23 cellular contexts compared by ENCODE assay signal in the genomic region with DNA sequence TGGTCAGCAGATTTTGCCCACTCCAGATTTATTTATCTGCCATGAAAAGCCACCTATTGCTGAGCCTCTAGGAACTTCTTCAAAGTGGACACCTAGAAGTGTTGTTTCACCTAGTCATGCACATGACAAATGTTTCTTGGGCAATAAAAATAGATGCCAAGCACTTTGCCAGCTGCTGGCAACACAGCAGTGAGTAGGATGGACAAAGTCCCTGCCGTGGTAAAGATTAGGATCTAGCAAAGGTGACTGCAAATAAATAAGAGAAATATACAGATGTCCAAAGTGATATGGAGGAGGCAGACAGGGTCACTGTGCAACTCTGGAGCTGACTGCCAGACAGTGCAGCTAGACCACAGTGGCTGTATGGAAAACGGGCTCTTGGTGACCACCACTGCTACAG.
DNase-seq lines count a peak whose midpoint lies in the region; ATAC-seq and TF ChIP-seq lines count a peak whose summit lies in the region.
"Had no signal": no experiment of that assay in that cellular context is flagged by ENCODE, and none has a peak within 500 bp of the region (broad histone marks: within the 10 kb centered on the region; RNA-seq: fewer than 3 reads in every experiment).

No MANE protein-coding gene starts in this region.

- intact Hi-C loops in left colon (cut with DNase I, micrococcal nuclease) (no loop called here), psoas muscle (cut with DNase I) (no loop called here)
- intact Hi-C loops in CD8-positive, alpha-beta T cell (cut with DNase I, micrococcal nuclease) = no loop called here

- H3K23ac ChIP-seq in H9 (ENCODE audit: insufficient read length, low read depth, low read length) = no peak overlapping the region

- DNase-seq in H9 (no peak), M059J (ENCODE audit: low read depth) (peak; percentile 41), left colon (no peak), psoas muscle (peak in 1 of 2 donors; percentile 53), superior temporal gyrus (ENCODE audit: extremely low spot score) (no peak), NCI-H1436 treated with DMSO at 0.1 percent for 48 hours (lab: John Stamatoyannopoulos, UW) (no peak)
- DNase-seq in CD8-positive, alpha-beta T cell = no peak
- DNase-seq: ACHN; Caco-2; CD4-positive, alpha-beta T cell; DMS 273 treated with DMSO at 0.1 percent for 48 hours; DND-41; HFFc6; KG1; MV-4-11; NCI-H1105 treated with DMSO at 0.1 percent for 48 hours; NCI-H187; NCI-H446 treated with DMSO at 0.1 percent for 48 hours; NK-92 treated with Interleukin-12 subunit alpha and Interleukin-12 subunit beta, amount 100 ng/mL, for 24 hours had no signal

- no peaks in the 10 kb centered on the region for H3K27me3 ChIP-seq in H9 (ENCODE audit: insufficient read depth, low read length)
- H3K27me3 ChIP-seq in psoas muscle (ENCODE audit: insufficient read depth in 3 of 3, low read length in 2 of 3) = no peaks in the 10 kb centered on the region
- no peaks in the 10 kb centered on the region for H3K27me3 ChIP-seq in CD8-positive, alpha-beta T cell (ENCODE audit: insufficient read depth, low read length)
- H3K27me3 ChIP-seq: BLaER1 had no signal

- H2AFZ ChIP-seq in H9 (ENCODE audit: low read length) = no peak overlapping the region

- no peak overlapping the region for H3K9ac ChIP-seq in H9 (ENCODE audit: extremely low read depth, insufficient read length, low read length)
- H3K9ac ChIP-seq: BLaER1 had no signal

- POLR2A ChIA-PET in CD8-positive, alpha-beta T cell (lab: Charles Lee) = no interaction called here

- peaks cover 8 to 11% of the 10 kb centered on the region in 2 experiments for H3K4me1 Mint-ChIP-seq in H9
- H3K4me1 Mint-ChIP-seq in CD8-positive, alpha-beta T cell (ENCODE audit: low read depth) = no peaks in the 10 kb centered on the region

- no peak overlapping the region for H3K14ac ChIP-seq in H9 (ENCODE audit: insufficient read depth, low read length)

- H3K27ac ChIP-seq in H9 (ENCODE audit: insufficient read length, low read depth, low read length) = no peak overlapping the region
- H3K27ac ChIP-seq in psoas muscle = peak overlapping the region; percentile 39
- no peak overlapping the region for H3K27ac ChIP-seq in CD8-positive, alpha-beta T cell (ENCODE audit: low read depth, low read length)
- H3K27ac ChIP-seq: BLaER1, HL-60 had no signal

- ATAC-seq in left colon (peak; percentile 72), psoas muscle (peak; percentile 83 to 94 (median 90))
- ATAC-seq in CD8-positive, alpha-beta T cell = no peak
- ATAC-seq: Panc1, SK-N-SH treated with all-trans-retinoic acid at 6 μM for 48 hours had no signal

- no peak overlapping the region for H2AK5ac ChIP-seq in H9 (ENCODE audit: insufficient read length, low read length)

- CTCF ChIA-PET in CD8-positive, alpha-beta T cell (lab: Charles Lee) = no interaction called here

- no peaks in the 10 kb centered on the region for H3K27me3 Mint-ChIP-seq in H9 (ENCODE audit: low read depth)
- no peaks in the 10 kb centered on the region for H3K27me3 Mint-ChIP-seq in CD8-positive, alpha-beta T cell (ENCODE audit: low read depth)
- H3K27me3 Mint-ChIP-seq: CD4-positive, alpha-beta T cell had no signal

- H3K23me2 ChIP-seq in H9 (ENCODE audit: insufficient read length, low read depth, low read length, poor library complexity, severe bottlenecking) = no peaks in the 10 kb centered on the region

- H3K4me1 ChIP-seq in H9 (ENCODE audit: insufficient read depth, low read length) (no peaks in the 10 kb centered on the region), psoas muscle (peaks cover 9% of the 10 kb centered on the region)
- no peaks in the 10 kb centered on the region for H3K4me1 ChIP-seq in CD8-positive, alpha-beta T cell (ENCODE audit: insufficient read depth, low read length)
- H3K4me1 ChIP-seq: Caco-2 had no signal

- H3K9me3 ChIP-seq in H9 (ENCODE audit: control insufficient read depth, low read depth, low read length) (no peaks in the 10 kb centered on the region), psoas muscle (no peaks in the 10 kb centered on the region)
- H3K9me3 ChIP-seq in CD8-positive, alpha-beta T cell (ENCODE audit: low read length) = no peaks in the 10 kb centered on the region
- H3K9me3 ChIP-seq: BLaER1, Caco-2 had no signal

- H2BK120ac ChIP-seq in H9 (ENCODE audit: low read depth, low read length, poor library complexity, severe bottlenecking) = no peak overlapping the region

- peaks cover 0 to 26% of the 10 kb centered on the region in 2 donors for H3K36me3 ChIP-seq in psoas muscle (ENCODE audit: insufficient read depth in 1 of 2, low read depth in 1 of 2)
- peaks cover 10% of the 10 kb centered on the region for H3K36me3 ChIP-seq in CD8-positive, alpha-beta T cell (ENCODE audit: insufficient read depth, low read length)
- H3K36me3 ChIP-seq: BLaER1 had no signal

- H2BK12ac ChIP-seq in H9 (ENCODE audit: insufficient read length, low read depth, low read length) = no peak overlapping the region

- TF ChIP-seq CTCF in H9 (conservative IDR thresholded peaks at IDR 0.05) (no peak), psoas muscle (IDR thresholded peaks at IDR 0.05) (no peak)
- TF ChIP-seq CTCF in CD8-positive, alpha-beta T cell (IDR thresholded peaks at IDR 0.05) = no peak

- H3K18ac ChIP-seq in H9 (ENCODE audit: insufficient read length, low read depth, low read length) = no peak overlapping the region

- H4K8ac ChIP-seq in H9 (replicated peaks; ENCODE audit: insufficient read length, low read depth, low read length) = no peak overlapping the region

- H3K9me3 Mint-ChIP-seq in H9 = no peaks in the 10 kb centered on the region
- H3K9me3 Mint-ChIP-seq in CD8-positive, alpha-beta T cell = no peaks in the 10 kb centered on the region
- H3K9me3 Mint-ChIP-seq: CD4-positive, alpha-beta T cell; HFFc6 had no signal

- no peak overlapping the region for H3K27ac Mint-ChIP-seq in H9
- H3K27ac Mint-ChIP-seq in CD8-positive, alpha-beta T cell = no peak overlapping the region
- H3K27ac Mint-ChIP-seq: CD4-positive, alpha-beta T cell; HFFc6 had no signal

- no peak overlapping the region for H3K56ac ChIP-seq in H9 (ENCODE audit: insufficient read length, low read depth, low read length)

- no peak overlapping the region for H3K4me2 ChIP-seq in H9 (ENCODE audit: insufficient read depth, insufficient read length, low read length)
- H3K4me2 ChIP-seq: BLaER1 had no signal

- no peaks in the 10 kb centered on the region for H3K79me2 ChIP-seq in H9 (ENCODE audit: insufficient read depth, low read length)

- H2BK20ac ChIP-seq in H9 (ENCODE audit: low read depth, low read length, poor library complexity, severe bottlenecking) = no peak overlapping the region

- no CpG with 5 or more reads among the region's 2 CpGs for WGBS in H9 (ENCODE audit: extremely low coverage, insufficient read length, low lambda C conversion rate)
- 59 to 66% (median 62%) methylated on average over 2 of the region's 2 CpGs for WGBS in psoas muscle, 3 donors

- H3K4me3 ChIP-seq in psoas muscle = no peak overlapping the region
- no peak overlapping the region for H3K4me3 ChIP-seq in CD8-positive, alpha-beta T cell (ENCODE audit: low read depth, low read length)
- H3K4me3 ChIP-seq: BLaER1 had no signal

- H3K36me3 Mint-ChIP-seq in H9 (ENCODE audit: insufficient read depth in 1 of 3, low read depth in 3 of 3) = peaks cover 3 to 4% (median 4%) of the 10 kb centered on the region in 3 experiments; a peak in 4 of 7 replicates
- peaks cover 80% of the 10 kb centered on the region for H3K36me3 Mint-ChIP-seq in CD8-positive, alpha-beta T cell

- no peak overlapping the region for H4K5ac ChIP-seq in H9 (ENCODE audit: insufficient read length, low read depth, low read length)

- H3T11ph ChIP-seq in H9 (ENCODE audit: low read length) = no peak overlapping the region

- H3K4me3 Mint-ChIP-seq in H9 = no peak overlapping the region
- H3K4me3 Mint-ChIP-seq in CD8-positive, alpha-beta T cell = no peak overlapping the region
- H3K4me3 Mint-ChIP-seq: CD4-positive, alpha-beta T cell; HFFc6 had no signal

- no peaks in the 10 kb centered on the region for H3K79me1 ChIP-seq in H9 (ENCODE audit: insufficient read depth, low read depth, low read length, poor library complexity, severe bottlenecking)

- no peak overlapping the region for H3K4ac ChIP-seq in H9 (ENCODE audit: low read depth, low read length)

- no peak overlapping the region for H4K91ac ChIP-seq in H9 (ENCODE audit: insufficient read length, low read depth, low read length)

- H4K20me1 ChIP-seq in H9 (ENCODE audit: control insufficient read depth, insufficient read depth, insufficient read length) = no peaks in the 10 kb centered on the region
- H4K20me1 ChIP-seq: BLaER1 had no signal

- peak overlapping the region; percentile 19 for H2BK5ac ChIP-seq in H9 (ENCODE audit: insufficient read length, low read length)

- no peak overlapping the region for H2BK15ac ChIP-seq in H9 (ENCODE audit: low read depth, low read length)
